ENCODE assay signal across 27 cellular contexts in genomic region chr10:121614746-121615145, GRCh38. TPM values are rescaled to one million over a fixed set of nuclear protein-coding genes. Genes with fewer than 3 reads are reported as not detected.
"Had no signal": no experiment of that assay in that cellular context is flagged by ENCODE, and none has a peak within 500 bp of the region (broad histone marks: within the 10 kb centered on the region; RNA-seq: fewer than 3 reads in every experiment).

No MANE protein-coding gene starts in this region.

- H3K27me3 ChIP-seq: ascending aorta, body of pancreas, MG63 had no signal

- DNase-seq: activated CD4-positive, alpha-beta memory T cell treated with anti-CD3 and anti-CD28 coated beads for 36 hours; activated CD4-positive, alpha-beta T cell treated with anti-CD3 and anti-CD28 coated beads, Interleukin-2, amount 10 ng/mL, durations not matched to agents 7 days and 5 days; activated CD4-positive, CD25-positive, alpha-beta regulatory T cell treated with anti-CD3 and anti-CD28 coated beads, Interleukin-2, amount 50 U/mL, for 72 hours; activated CD8-positive, alpha-beta memory T cell treated with anti-CD3 and anti-CD28 coated beads for 24 hours; activated effector memory CD4-positive, alpha-beta T cell treated with anti-CD3 and anti-CD28 coated beads, Interleukin-2, amount 50 U/mL, for 16 hours; activated naive CD4-positive, alpha-beta T cell treated with Interleukin-2 at 50 U/mL for 16 hours; activated naive CD8-positive, alpha-beta T cell treated with anti-CD3 and anti-CD28 coated beads, Interleukin-2, amount 50 U/mL, for 24 hours; activated T-cell treated with anti-CD3 and anti-CD28 coated beads, Interleukin-2, amount 50 U/mL, for 4 hours; amniotic stem cell; body of pancreas; MG63; MV-4-11; NCI-H1092 treated with DMSO at 0.1 percent for 48 hours; NCI-H1417 treated with DMSO at 0.1 percent for 48 hours; NCI-H1694; NCI-H2029 treated with DMSO at 0.1 percent for 48 hours; NCI-H345; NCI-H510A; NCI-H526 treated with DMSO at 0.1 percent for 48 hours; SIG-M5; T-helper 17 cell; T-helper 9 cell had no signal

- H3K4me3 ChIP-seq: ascending aorta, body of pancreas, MG63 had no signal

- H3K27ac ChIP-seq: ascending aorta, body of pancreas, KMS-11 had no signal

- H3K4me2 ChIP-seq: KMS-11 had no signal

- H3K36me3 ChIP-seq: ascending aorta, MG63 had no signal

- ATAC-seq: activated naive CD4-positive, alpha-beta T cell treated with anti-CD3 and anti-CD28 coated beads, Interleukin-2, amount 50 U/mL, for 72 hours; activated naive CD8-positive, alpha-beta T cell treated with anti-CD3 and anti-CD28 coated beads, Interleukin-2, amount 50 U/mL, for 24 hours; activated T-cell treated with anti-CD3 and anti-CD28 coated beads, Interleukin-2, amount 50 U/mL, for 4 hours; body of pancreas; T-helper 17 cell; WTC11 had no signal

- H3K4me1 ChIP-seq: ascending aorta, body of pancreas had no signal

- H3K9ac ChIP-seq: KMS-11 had no signal

- H3K9me3 ChIP-seq: ascending aorta, MG63 had no signal

RNA-seq across cellular contexts. Expression of gene FGFR2, which starts 16.5 kb away (rescaled TPM):
- total RNA-seq: activated CD4-positive, alpha-beta T cell treated with anti-CD3 and anti-CD28 coated beads, Interleukin-2, amount 10 ng/mL, durations not matched to agents 7 days and 5 days; activated naive CD4-positive, alpha-beta T cell treated with anti-CD3 and anti-CD28 coated beads, Interleukin-2, amount 50 U/mL, for 72 hours; OCI-LY7 had no signal
